Comparison of ENCODE assay signal across 8 cellular contexts in genomic region chr21:34890258-34890723, GRCh38.
DNase-seq lines count a peak whose midpoint lies in the region; ATAC-seq and TF ChIP-seq lines count a peak whose summit lies in the region.

No MANE protein-coding gene starts in this region.

- H3K4me3 ChIP-seq in GM06990 (replicated peaks; ENCODE audit: low read depth, low read length) (peak overlapping the region; percentile 26), OCI-LY3 (ENCODE audit: low read length) (peak overlapping the region; percentile 98), psoas muscle (peak overlapping the region; percentile 87)

- no peaks in the 10 kb centered on the region for H3K9me3 ChIP-seq in OCI-LY3 (ENCODE audit: insufficient read depth, low read length)
- H3K9me3 ChIP-seq in psoas muscle: no peaks in the 10 kb centered on the region

- DNase-seq in GM06990 (ENCODE audit: extremely low read depth, insufficient read length) (no peak), epithelial cell of prostate (ENCODE audit: low read depth, low spot score) (no peak), psoas muscle (no peak), NCI-H146 treated with DMSO at 0.1 percent for 48 hours (lab: John Stamatoyannopoulos, UW; ENCODE audit: unreplicated experiment) (no peak)
- DNase-seq in activated effector memory CD4-positive, alpha-beta T cell treated with Interleukin-2 at 50 U/mL for 16 hours: no peak

- no peaks in the 10 kb centered on the region for H3K36me3 ChIP-seq in GM06990 (ENCODE audit: control insufficient read depth, insufficient read depth, low read length)
- peaks cover 21% of the 10 kb centered on the region for H3K36me3 ChIP-seq in OCI-LY3 (replicated peaks; ENCODE audit: low read depth, low read length)
- no peaks in the 10 kb centered on the region for H3K36me3 ChIP-seq in psoas muscle (ENCODE audit: insufficient read depth in 1 of 2, low read depth in 1 of 2)

- H3K9ac ChIP-seq in OCI-LY3 (ENCODE audit: low read length): peak overlapping the region; percentile 66

- H4K20me1 ChIP-seq in OCI-LY3 (ENCODE audit: insufficient read depth, low read length): peaks cover 23% of the 10 kb centered on the region; the same call in 1 of the 2 replicates

- H3K27ac ChIP-seq in OCI-LY3 (ENCODE audit: low read length): peak overlapping the region; percentile 81
- peak overlapping the region; percentile 97 for H3K27ac ChIP-seq in epithelial cell of prostate
- peak overlapping the region; percentile 94 for H3K27ac ChIP-seq in psoas muscle

- peaks cover 57% of the 10 kb centered on the region for H3K79me2 ChIP-seq in OCI-LY3 (ENCODE audit: low read length)

- H3K27me3 ChIP-seq in GM06990 (replicated peaks; ENCODE audit: control insufficient read depth, insufficient read depth, low read length) (no peaks in the 10 kb centered on the region; the same call in 1 of the 2 replicates), OCI-LY3 (ENCODE audit: low read depth, low read length) (peaks cover 9% of the 10 kb centered on the region; the same call in 1 of the 2 replicates), psoas muscle (ENCODE audit: insufficient read depth in 3 of 3, low read length in 2 of 3) (peaks cover 0 to 32% (median 8%) of the 10 kb centered on the region in 3 donors)

- TF ChIP-seq CTCF in GM06990 (IDR thresholded peaks at IDR 0.05; ENCODE audit: insufficient read depth, low read length, poor library complexity, severe bottlenecking) (no peak), OCI-LY3 (IDR thresholded peaks at IDR 0.05; ENCODE audit: low read depth, low read length) (no peak), psoas muscle (IDR thresholded peaks at IDR 0.05) (peak; percentile 1)

- 5 to 8% (median 8%) methylated on average over 28 to 39 of the region's 39 CpGs for WGBS in psoas muscle, 3 donors

- H3K4me1 ChIP-seq in OCI-LY3 (ENCODE audit: low read length): peaks cover 14% of the 10 kb centered on the region
- peaks cover 16% of the 10 kb centered on the region for H3K4me1 ChIP-seq in psoas muscle

- H3K4me2 ChIP-seq in OCI-LY3 (ENCODE audit: low read length): peak overlapping the region; percentile 88

- intact Hi-C loops in psoas muscle (cut with DNase I): loop anchor here (5.0 to 10.0 kb wide), 4 partner anchors 157 to 722 kb away; partner anchors contain the start of gene RUNX1 (in 1 of the 2)

- ATAC-seq in psoas muscle: no peak
- no peak for ATAC-seq in GM18502 (IDR thresholded peaks at IDR 0.05; ENCODE audit: poor library complexity, unreplicated experiment)
- no peak for ATAC-seq in HG03280 (IDR thresholded peaks at IDR 0.05; ENCODE audit: unreplicated experiment)

- no peak overlapping the region for H2AFZ ChIP-seq in OCI-LY3 (ENCODE audit: low read depth, low read length)

Comparison
In these comparisons a context has a peak if more than half of its experiments do, and no peak if none do; other contexts are left out.
1. H3K4me3 ChIP-seq: peak in every context shown above with its lines; median percentile 98 in OCI-LY3; 87 in psoas muscle; 26 in GM06990.